1 cellular context compared by ENCODE assay signal in genomic region chr2:98507940-98508689, GRCh38.
TF ChIP-seq lines count a peak whose summit lies in the region.

No MANE protein-coding gene starts in this region.

TF ChIP-seq in K562, 482 proteins besides CTCF, POLR2A, EP300 and RAD21 (continued from another document and continues in another):
- no peak for TF ChIP-seq TCF15 (CRISPR knock-in tag; IDR thresholded peaks at IDR 0.05)
- no peak for TF ChIP-seq ZBTB43 (CRISPR knock-in tag; IDR thresholded peaks at IDR 0.05)
- TF ChIP-seq C11orf30 (IDR thresholded peaks at IDR 0.05; ENCODE audit: low read depth): no peak
- TF ChIP-seq MEF2A (IDR thresholded peaks at IDR 0.05; ENCODE audit: control insufficient read depth, low read depth, low read length): no peak
- peak; percentile 92 for TF ChIP-seq CBFA2T2 (conservative IDR thresholded peaks at IDR 0.05)
- TF ChIP-seq EP400 (IDR thresholded peaks at IDR 0.05): peak; percentile 48; the same call in 1 of the 2 replicates
- peak; percentile 62 to 66; a peak in 3 of 4 replicates for TF ChIP-seq MNT (conservative IDR thresholded peaks at IDR 0.05)
- TF ChIP-seq PREB (CRISPR knock-in tag; IDR thresholded peaks at IDR 0.05): no peak
- peak in 1 of 2 experiments; percentile 55; a peak in 2 of 4 replicates for TF ChIP-seq HDAC1 (IDR thresholded peaks at IDR 0.05)
- TF ChIP-seq AFF1 (IDR thresholded peaks at IDR 0.05; ENCODE audit: low read depth in 1 of 2, partially characterized antibody in 2 of 2): peak in 1 of 2 experiments; percentile 22
- TF ChIP-seq ESRRA (IDR thresholded peaks at IDR 0.05; ENCODE audit: borderline replicate concordance, low read depth): no peak
- TF ChIP-seq PHB2 (IDR thresholded peaks at IDR 0.05; ENCODE audit: low read depth): peak; percentile 55; the same call in 1 of the 2 replicates
- TF ChIP-seq SMAD4 (CRISPR knock-in tag; conservative IDR thresholded peaks at IDR 0.05): peak; percentile 86; the same call in 1 of the 2 replicates
- no peak for TF ChIP-seq CBX1 (IDR thresholded peaks at IDR 0.05; ENCODE audit: low read depth)
- TF ChIP-seq GABPB1 (CRISPR knock-in tag; IDR thresholded peaks at IDR 0.05): no peak
- peak; percentile 82 for TF ChIP-seq BHLHE40 (IDR thresholded peaks at IDR 0.05; ENCODE audit: low read length)
- no peak for TF ChIP-seq HLTF (IDR thresholded peaks at IDR 0.05)
- no peak for TF ChIP-seq STAT5B (CRISPR knock-in tag; IDR thresholded peaks at IDR 0.05)
- no peak for TF ChIP-seq PHF21A (IDR thresholded peaks at IDR 0.05; ENCODE audit: borderline replicate concordance, low read depth)
- peak; percentile 39 to 83; a peak in 3 of 4 replicates for TF ChIP-seq RCOR1 (IDR thresholded peaks at IDR 0.05; ENCODE audit: borderline replicate concordance in 1 of 2, low read depth in 2 of 2, low read length in 2 of 2)
- no peak for TF ChIP-seq ZFP1 (CRISPR knock-in tag; IDR thresholded peaks at IDR 0.05)
- no peak for TF ChIP-seq TGIF2 (CRISPR knock-in tag; IDR thresholded peaks at IDR 0.05)
- no peak for TF ChIP-seq NFATC3 (IDR thresholded peaks at IDR 0.05)
- no peak for TF ChIP-seq TAF9B (IDR thresholded peaks at IDR 0.05; ENCODE audit: partially characterized antibody)
- no peak for TF ChIP-seq NFXL1 (CRISPR knock-in tag; IDR thresholded peaks at IDR 0.05)
- TF ChIP-seq ZNF644 (tag; IDR thresholded peaks at IDR 0.05; ENCODE audit: low read depth): 0 out of 2 replicates have a peak, but pooled peaks have one; percentile 22
- TF ChIP-seq MYBL2 (IDR thresholded peaks at IDR 0.05; ENCODE audit: low read depth): no peak
- no peak for TF ChIP-seq MYBL2 (CRISPR knock-in tag; IDR thresholded peaks at IDR 0.05; ENCODE audit: borderline replicate concordance)
- no peak for TF ChIP-seq RBM34 (IDR thresholded peaks at IDR 0.05; ENCODE audit: borderline replicate concordance, insufficient read depth, low read length)
- TF ChIP-seq ZNF212 (CRISPR knock-in tag; IDR thresholded peaks at IDR 0.05): no peak
- TF ChIP-seq FOXP1 (CRISPR knock-in tag; IDR thresholded peaks at IDR 0.05): no peak
- TF ChIP-seq CXXC5 (CRISPR knock-in tag; IDR thresholded peaks at IDR 0.05): peak; percentile 93
- peak; percentile 76 for TF ChIP-seq LEF1 (IDR thresholded peaks at IDR 0.05)
- TF ChIP-seq CBX5 (IDR thresholded peaks at IDR 0.05; ENCODE audit: borderline replicate concordance, low read depth): no peak
- TF ChIP-seq SRSF1 (IDR thresholded peaks at IDR 0.05; ENCODE audit: low read depth, low read length): no peak
- peak; percentile 1; the same call in 1 of the 2 replicates for TF ChIP-seq TFE3 (CRISPR knock-in tag; IDR thresholded peaks at IDR 0.05)
- TF ChIP-seq HES1 (IDR thresholded peaks at IDR 0.05; ENCODE audit: low read depth): no peak; the same call in 1 of the 2 replicates
- TF ChIP-seq KDM5B (IDR thresholded peaks at IDR 0.05; ENCODE audit: insufficient replicate concordance, low read depth, low read length): no peak
- TF ChIP-seq TOE1 (IDR thresholded peaks at IDR 0.05; ENCODE audit: borderline replicate concordance): peak; percentile 68; the same call in 1 of the 2 replicates
- TF ChIP-seq TOE1 (CRISPR knock-in tag; IDR thresholded peaks at IDR 0.05; ENCODE audit: borderline replicate concordance, low read depth): no peak
- TF ChIP-seq ZBTB33 (CRISPR knock-in tag; IDR thresholded peaks at IDR 0.05): no peak
- TF ChIP-seq MECOM (CRISPR knock-in tag; IDR thresholded peaks at IDR 0.05): peak; percentile 5; the same call in 1 of the 2 replicates
- no peak for TF ChIP-seq ZNF507 (tag; conservative IDR thresholded peaks at IDR 0.05)
- peak; percentile 84 for TF ChIP-seq SMARCA4 (IDR thresholded peaks at IDR 0.05)
- TF ChIP-seq ZNF76 (CRISPR knock-in tag; IDR thresholded peaks at IDR 0.05; ENCODE audit: borderline replicate concordance): no peak
- TF ChIP-seq AFF4 (CRISPR knock-in tag; IDR thresholded peaks at IDR 0.05): no peak
- no peak for TF ChIP-seq RBBP5 (IDR thresholded peaks at IDR 0.05; ENCODE audit: borderline replicate concordance, insufficient read depth, low read length, poor library complexity, severe bottlenecking)
- no peak for TF ChIP-seq ZNF224 (CRISPR knock-in tag; IDR thresholded peaks at IDR 0.05)
- peak; percentile 85 for TF ChIP-seq TCF3 (CRISPR knock-in tag; IDR thresholded peaks at IDR 0.05)
- no peak for TF ChIP-seq SRSF3 (IDR thresholded peaks at IDR 0.05; ENCODE audit: insufficient read depth, low read length)
- TF ChIP-seq CEBPG (CRISPR knock-in tag; IDR thresholded peaks at IDR 0.05): no peak
- TF ChIP-seq CEBPG (tag; conservative IDR thresholded peaks at IDR 0.05 in 1 of 2, IDR thresholded peaks at IDR 0.05 in 1 of 2): no peak
